In the genomic region with DNA sequence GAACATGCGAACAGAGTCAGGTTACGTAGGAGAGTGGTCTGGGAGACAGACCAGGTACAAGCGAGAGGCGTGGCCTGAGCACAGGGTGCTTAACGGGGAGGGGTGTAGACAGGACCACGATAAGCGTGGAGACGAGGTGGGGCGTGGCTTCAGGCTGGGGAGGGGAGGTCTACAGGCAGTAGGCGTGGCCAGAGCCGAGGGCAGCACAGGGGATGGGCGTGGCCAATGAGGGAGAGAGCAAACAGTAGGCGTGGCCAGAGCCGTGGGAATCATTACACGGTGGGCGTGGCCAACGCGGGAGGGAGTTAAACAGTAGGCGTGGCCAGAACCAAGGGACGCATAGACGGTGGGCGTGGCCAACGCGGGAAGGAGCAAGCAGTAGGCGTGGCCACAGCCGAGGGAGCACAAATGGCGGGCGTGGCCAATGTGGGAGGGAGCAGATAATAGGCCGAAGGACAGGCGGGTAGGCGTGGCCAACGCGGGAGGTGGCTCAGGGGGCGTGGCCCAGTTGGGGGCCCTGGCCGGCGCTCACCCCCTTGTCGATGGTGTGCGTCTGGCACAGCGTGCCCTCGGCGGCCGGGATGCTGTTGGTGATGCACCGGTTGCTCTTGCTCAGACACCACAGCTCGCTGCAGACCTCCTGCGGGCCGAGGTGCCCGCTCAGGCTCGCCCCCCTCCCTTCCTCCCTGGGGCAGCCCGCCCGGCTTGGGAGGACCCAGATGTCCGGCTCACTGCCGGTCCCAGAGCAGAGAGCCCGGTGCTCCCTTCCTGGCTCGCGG, we compare ENCODE assay signal across 9 cellular contexts. TPM values are rescaled to one million over a fixed set of nuclear protein-coding genes. Genes with fewer than 3 reads are reported as not detected.
DNase-seq lines count a peak whose midpoint lies in the region; ATAC-seq and TF ChIP-seq lines count a peak whose summit lies in the region.
"Had no signal": no experiment of that assay in that cellular context is flagged by ENCODE, and none has a peak within 500 bp of the region (broad histone marks: within the 10 kb centered on the region; RNA-seq: fewer than 3 reads in every experiment).

No MANE protein-coding gene starts in this region.

- intact Hi-C loops in Right ventricle myocardium superior (cut with DNase I) = no loop called here

- peaks cover 16% of the 10 kb centered on the region for H3K4me1 ChIP-seq in stomach smooth muscle (ENCODE audit: control insufficient read depth, insufficient read depth, low read length)

- no peak for TF ChIP-seq CTCF in omental fat pad (IDR thresholded peaks at IDR 0.05)

- no peak overlapping the region for H3K27ac Mint-ChIP-seq in activated naive CD4-positive, alpha-beta T cell treated with anti-CD3 and anti-CD28 coated beads, Interleukin-2, amount 50 U/mL, for 24 hours

- H3K27me3 Mint-ChIP-seq in activated naive CD4-positive, alpha-beta T cell treated with anti-CD3 and anti-CD28 coated beads, Interleukin-2, amount 50 U/mL, for 24 hours = no peaks in the 10 kb centered on the region

- H3K36me3 Mint-ChIP-seq in activated naive CD4-positive, alpha-beta T cell treated with anti-CD3 and anti-CD28 coated beads, Interleukin-2, amount 50 U/mL, for 24 hours = peaks cover 2% of the 10 kb centered on the region

- H3K9me3 Mint-ChIP-seq in activated naive CD4-positive, alpha-beta T cell treated with anti-CD3 and anti-CD28 coated beads, Interleukin-2, amount 50 U/mL, for 24 hours = no peaks in the 10 kb centered on the region

- H3K27ac ChIP-seq in stomach smooth muscle (ENCODE audit: low read length) = no peak overlapping the region
- H3K27ac ChIP-seq: PC-9 had no signal

- peaks cover 0 to 3% of the 10 kb centered on the region in 2 donors for H3K36me3 ChIP-seq in stomach smooth muscle (ENCODE audit: control insufficient read depth in 2 of 2, insufficient read depth in 2 of 2, low read length in 2 of 2)

- peaks cover 10% of the 10 kb centered on the region for H3K4me1 Mint-ChIP-seq in activated naive CD4-positive, alpha-beta T cell treated with anti-CD3 and anti-CD28 coated beads, Interleukin-2, amount 50 U/mL, for 24 hours

- DNase-seq in GM03348 (ENCODE audit: low spot score) (peak; percentile 96), SK-N-DZ (ENCODE audit: low spot score) (peak; percentile 88), Right ventricle myocardium superior (peak; percentile 98), omental fat pad (ENCODE audit: low spot score) (peak; percentile 100)

- H3K9ac ChIP-seq in stomach smooth muscle (ENCODE audit: low read length in 2 of 2) = peak overlapping the region in 1 of 2 donors; percentile 34

- peak overlapping the region; percentile 68 to 75 for H3K4me3 ChIP-seq in stomach smooth muscle (ENCODE audit: low read length in 2 of 2)
- H3K4me3 ChIP-seq: PC-9 had no signal

- ATAC-seq in Right ventricle myocardium superior (ENCODE audit: poor library complexity) (peak; percentile 88), omental fat pad (ENCODE audit: low FRiP score) (peak; percentile 93), GM21367 (IDR thresholded peaks at IDR 0.05; ENCODE audit: unreplicated experiment) (no peak), GM19035 (IDR thresholded peaks at IDR 0.05; ENCODE audit: unreplicated experiment) (no peak)

- peaks cover 0 to 2% of the 10 kb centered on the region in 2 donors for H3K27me3 ChIP-seq in stomach smooth muscle (ENCODE audit: control insufficient read depth in 1 of 2, insufficient read depth in 2 of 2, low read length in 2 of 2)

- peak overlapping the region; percentile 76 for H3K4me3 Mint-ChIP-seq in activated naive CD4-positive, alpha-beta T cell treated with anti-CD3 and anti-CD28 coated beads, Interleukin-2, amount 50 U/mL, for 24 hours

- H3K9me3 ChIP-seq in stomach smooth muscle (ENCODE audit: control insufficient read depth in 2 of 2, low read length in 2 of 2) = peaks cover 0 to 5% of the 10 kb centered on the region in 2 donors

RNA-seq across cellular contexts. Expression of a gene that starts 15.2 kb away (rescaled TPM):
- polyA plus RNA-seq in SK-N-DZ (2014; cell fraction: cytosol; rRNA removed) = 0.06 TPM in 1 of 2 replicates, not detected in the other
- 0.41 TPM in 1 of 2 replicates, not detected in the other for polyA plus RNA-seq in SK-N-DZ (2014; cell fraction: nucleus; rRNA removed)
- total RNA-seq in Right ventricle myocardium superior (8.4 TPM), omental fat pad (10 to 100 TPM; 13.9 to 86.7 (median 39.9) TPM)

RNA-seq across cellular contexts. Expression of a gene that starts 18.1 kb away (rescaled TPM):
- polyA plus RNA-seq in SK-N-DZ (2014; cell fraction: cytosol; rRNA removed) = 5.5 and 12.6 TPM in 2 replicates
- polyA plus RNA-seq in SK-N-DZ (2014; cell fraction: nucleus; rRNA removed) = 89.9 and 104 TPM in 2 replicates
- total RNA-seq in Right ventricle myocardium superior = 9.1 TPM
- total RNA-seq in omental fat pad = 10 to 100 TPM; 16.7 to 46.7 (median 22.5) TPM
- total RNA-seq: PC-9 had no signal

RNA-seq across cellular contexts. Expression of a gene that starts 38.0 kb away (rescaled TPM):
- polyA plus RNA-seq in SK-N-DZ (2014; cell fraction: cytosol; rRNA removed) = not detected in 2 replicates
- polyA plus RNA-seq in SK-N-DZ (2014; cell fraction: nucleus; rRNA removed) = not detected in 2 replicates
- total RNA-seq in Right ventricle myocardium superior (not detected), omental fat pad (not detected)
- total RNA-seq: PC-9 had no signal

Comparison
In these comparisons a context has a peak if more than half of its experiments do, and no peak if none do; other contexts are left out.
1. ATAC-seq: peak in Right ventricle myocardium superior (single experiment) and omental fat pad (single experiment); none in GM21367 (single experiment) and GM19035 (single experiment).
2. Peak in every context shown above with its lines, with median percentiles within 50 percentile points of each other: DNase-seq.